29 cellular contexts compared by ENCODE assay signal in genomic region chr2:219832904-219833303, GRCh38.
"Had no signal": no experiment of that assay in that cellular context is flagged by ENCODE, and none has a peak within 500 bp of the region (broad histone marks: within the 10 kb centered on the region; RNA-seq: fewer than 3 reads in every experiment).

No MANE protein-coding gene starts in this region.

- H3K27ac Mint-ChIP-seq: activated B cell treated with CpG ODN at 0.5 μM for 24 hours; activated CD4-positive, alpha-beta memory T cell treated with anti-CD3 and anti-CD28 coated beads, Interleukin-2, amount 10 ng/mL, durations not matched to agents 7 days and 5 days; activated CD4-positive, alpha-beta T cell treated with anti-CD3 and anti-CD28 coated beads, Interleukin-2, amount 10 ng/mL, durations not matched to agents 7 days and 5 days; activated naive CD4-positive, alpha-beta T cell treated with anti-CD3 and anti-CD28 coated beads, Interleukin-2, amount 10 ng/mL, durations not matched to agents 7 days and 5 days; activated naive CD4-positive, alpha-beta T cell treated with anti-CD3 and anti-CD28 coated beads, Interleukin-2, amount 50 U/mL, for 72 hours; activated naive CD8-positive, alpha-beta T cell treated with anti-CD3 and anti-CD28 coated beads, Interleukin-2, amount 10 ng/mL, durations not matched to agents 7 days and 5 days; activated T-cell treated with anti-CD3 and anti-CD28 coated beads, Interleukin-2, amount 50 U/mL, for 24 hours; activated T-cell treated with anti-CD3 and anti-CD28 coated beads, Interleukin-2, amount 50 U/mL, for 72 hours; brain; T-helper 17 cell; T-helper 2 cell treated with Interferon-gamma antibody and Interleukin-4, amounts not matched to agents 5 μg/mL and 100 μg/mL, for 36 hours had no signal

- ATAC-seq: activated CD4-positive, CD25-positive, alpha-beta regulatory T cell treated with anti-CD3 and anti-CD28 coated beads, Interleukin-2, amount 50 U/mL, for 24 hours; activated naive CD4-positive, alpha-beta T cell treated with anti-CD3 and anti-CD28 coated beads, Interleukin-2, amount 50 U/mL, for 72 hours; activated T-cell treated with anti-CD3 and anti-CD28 coated beads, Interleukin-2, amount 50 U/mL, for 72 hours; T-helper 17 cell had no signal

- H3K27me3 ChIP-seq: ascending aorta, breast epithelium, cardiac muscle cell, colonic mucosa had no signal

- H3K36me3 Mint-ChIP-seq: activated naive CD4-positive, alpha-beta T cell treated with anti-CD3 and anti-CD28 coated beads, Interleukin-2, amount 10 ng/mL, durations not matched to agents 7 days and 5 days; activated naive CD4-positive, alpha-beta T cell treated with anti-CD3 and anti-CD28 coated beads, Interleukin-2, amount 50 U/mL, for 72 hours; activated naive CD8-positive, alpha-beta T cell treated with anti-CD3 and anti-CD28 coated beads, Interleukin-2, amount 10 ng/mL, durations not matched to agents 7 days and 5 days; brain had no signal

- H3K36me3 ChIP-seq: ascending aorta, breast epithelium, cardiac muscle cell, colonic mucosa, WERI-Rb-1 had no signal

- H3K4me3 ChIP-seq: ascending aorta, breast epithelium, cardiac muscle cell, colonic mucosa had no signal

- H3K9me3 ChIP-seq: ascending aorta, breast epithelium, colonic mucosa had no signal

- DNase-seq: activated B cell treated with CpG ODN at 0.5 μM for 24 hours; activated CD4-positive, alpha-beta memory T cell treated with anti-CD3 and anti-CD28 coated beads, Interleukin-2, amount 10 ng/mL, durations not matched to agents 7 days and 5 days; activated CD4-positive, alpha-beta T cell treated with anti-CD3 and anti-CD28 coated beads, Interleukin-2, amount 10 ng/mL, durations not matched to agents 7 days and 5 days; activated CD4-positive, alpha-beta T cell treated with anti-CD3 and anti-CD28 coated beads, Interleukin-2, amount 50 U/mL, for 4 hours; activated CD8-positive, alpha-beta memory T cell treated with anti-CD3 and anti-CD28 coated beads, Interleukin-2, amount 50 U/mL, for 48 hours; activated gamma-delta T cell; activated naive CD4-positive, alpha-beta T cell; activated naive CD4-positive, alpha-beta T cell treated with anti-CD3 and anti-CD28 coated beads, Interleukin-2, amount 10 ng/mL, durations not matched to agents 7 days and 5 days; activated naive CD8-positive, alpha-beta T cell treated with anti-CD3 and anti-CD28 coated beads, Interleukin-2, amount 10 ng/mL, durations not matched to agents 7 days and 5 days; activated T-cell treated with anti-CD3 and anti-CD28 coated beads for 4 hours; activated T-cell treated with anti-CD3 and anti-CD28 coated beads, Interleukin-2, amount 50 U/mL, for 24 hours; activated T-cell treated with anti-CD3 and anti-CD28 coated beads, Interleukin-2, amount 50 U/mL, for 72 hours; central memory CD4-positive, alpha-beta T cell; cerebellar nuclear complex; colonic mucosa; effector CD8-positive, alpha-beta T cell; foreskin fibroblast; T-helper 1 cell; T-helper 17 cell; T1000; WERI-Rb-1 had no signal

- H3K9me3 Mint-ChIP-seq: activated B cell treated with CpG ODN at 0.5 μM for 24 hours; activated CD4-positive, alpha-beta memory T cell treated with anti-CD3 and anti-CD28 coated beads, Interleukin-2, amount 10 ng/mL, durations not matched to agents 7 days and 5 days; activated CD4-positive, alpha-beta T cell treated with anti-CD3 and anti-CD28 coated beads, Interleukin-2, amount 10 ng/mL, durations not matched to agents 7 days and 5 days; activated naive CD4-positive, alpha-beta T cell treated with anti-CD3 and anti-CD28 coated beads, Interleukin-2, amount 10 ng/mL, durations not matched to agents 7 days and 5 days; activated naive CD4-positive, alpha-beta T cell treated with anti-CD3 and anti-CD28 coated beads, Interleukin-2, amount 50 U/mL, for 72 hours; activated naive CD8-positive, alpha-beta T cell treated with anti-CD3 and anti-CD28 coated beads, Interleukin-2, amount 10 ng/mL, durations not matched to agents 7 days and 5 days; activated T-cell treated with anti-CD3 and anti-CD28 coated beads, Interleukin-2, amount 50 U/mL, for 24 hours; activated T-cell treated with anti-CD3 and anti-CD28 coated beads, Interleukin-2, amount 50 U/mL, for 72 hours; T-helper 2 cell treated with Interferon-gamma antibody and Interleukin-4, amounts not matched to agents 5 μg/mL and 100 μg/mL, for 36 hours had no signal

- H3K4me1 ChIP-seq: ascending aorta, breast epithelium, colonic mucosa had no signal

- H3K27me3 Mint-ChIP-seq: activated B cell treated with CpG ODN at 0.5 μM for 24 hours; activated CD4-positive, alpha-beta memory T cell treated with anti-CD3 and anti-CD28 coated beads, Interleukin-2, amount 10 ng/mL, durations not matched to agents 7 days and 5 days; activated CD4-positive, alpha-beta T cell treated with anti-CD3 and anti-CD28 coated beads, Interleukin-2, amount 10 ng/mL, durations not matched to agents 7 days and 5 days; activated naive CD4-positive, alpha-beta T cell treated with anti-CD3 and anti-CD28 coated beads, Interleukin-2, amount 10 ng/mL, durations not matched to agents 7 days and 5 days; activated naive CD8-positive, alpha-beta T cell treated with anti-CD3 and anti-CD28 coated beads, Interleukin-2, amount 10 ng/mL, durations not matched to agents 7 days and 5 days; activated T-cell treated with anti-CD3 and anti-CD28 coated beads, Interleukin-2, amount 50 U/mL, for 24 hours had no signal

- H3K27ac ChIP-seq: ascending aorta, breast epithelium, cardiac muscle cell, colonic mucosa, epithelial cell of prostate, WERI-Rb-1 had no signal

- H3K4me1 Mint-ChIP-seq: activated B cell treated with CpG ODN at 0.5 μM for 24 hours; activated CD4-positive, alpha-beta memory T cell treated with anti-CD3 and anti-CD28 coated beads, Interleukin-2, amount 10 ng/mL, durations not matched to agents 7 days and 5 days; activated CD4-positive, alpha-beta T cell treated with anti-CD3 and anti-CD28 coated beads, Interleukin-2, amount 10 ng/mL, durations not matched to agents 7 days and 5 days; activated naive CD4-positive, alpha-beta T cell treated with anti-CD3 and anti-CD28 coated beads, Interleukin-2, amount 10 ng/mL, durations not matched to agents 7 days and 5 days; activated naive CD8-positive, alpha-beta T cell treated with anti-CD3 and anti-CD28 coated beads, Interleukin-2, amount 10 ng/mL, durations not matched to agents 7 days and 5 days had no signal

- H3K4me3 Mint-ChIP-seq: activated B cell treated with CpG ODN at 0.5 μM for 24 hours; activated CD4-positive, alpha-beta memory T cell treated with anti-CD3 and anti-CD28 coated beads, Interleukin-2, amount 10 ng/mL, durations not matched to agents 7 days and 5 days; activated CD4-positive, alpha-beta T cell treated with anti-CD3 and anti-CD28 coated beads, Interleukin-2, amount 10 ng/mL, durations not matched to agents 7 days and 5 days; activated naive CD4-positive, alpha-beta T cell treated with anti-CD3 and anti-CD28 coated beads, Interleukin-2, amount 10 ng/mL, durations not matched to agents 7 days and 5 days; activated naive CD8-positive, alpha-beta T cell treated with anti-CD3 and anti-CD28 coated beads, Interleukin-2, amount 10 ng/mL, durations not matched to agents 7 days and 5 days; activated T-cell treated with anti-CD3 and anti-CD28 coated beads, Interleukin-2, amount 50 U/mL, for 24 hours; activated T-cell treated with anti-CD3 and anti-CD28 coated beads, Interleukin-2, amount 50 U/mL, for 72 hours; brain; T-helper 17 cell; T-helper 2 cell treated with Interferon-gamma antibody and Interleukin-4, amounts not matched to agents 5 μg/mL and 100 μg/mL, for 36 hours had no signal
